ENCODE assay signal across 1 cellular context in genomic region chr12:62799126-62799736, GRCh38.
TF ChIP-seq lines count a peak whose summit lies in the region.

No MANE protein-coding gene starts in this region.

TF ChIP-seq in SK-N-SH treated with all-trans-retinoic acid at 6 μM for 48 hours, 23 proteins besides CTCF, POLR2A, EP300 and RAD21 (continued from another document):
- no peak for TF ChIP-seq CREB5 (CRISPR knock-in tag; IDR thresholded peaks at IDR 0.05; ENCODE audit: low read depth)
- TF ChIP-seq, protein P1, sequence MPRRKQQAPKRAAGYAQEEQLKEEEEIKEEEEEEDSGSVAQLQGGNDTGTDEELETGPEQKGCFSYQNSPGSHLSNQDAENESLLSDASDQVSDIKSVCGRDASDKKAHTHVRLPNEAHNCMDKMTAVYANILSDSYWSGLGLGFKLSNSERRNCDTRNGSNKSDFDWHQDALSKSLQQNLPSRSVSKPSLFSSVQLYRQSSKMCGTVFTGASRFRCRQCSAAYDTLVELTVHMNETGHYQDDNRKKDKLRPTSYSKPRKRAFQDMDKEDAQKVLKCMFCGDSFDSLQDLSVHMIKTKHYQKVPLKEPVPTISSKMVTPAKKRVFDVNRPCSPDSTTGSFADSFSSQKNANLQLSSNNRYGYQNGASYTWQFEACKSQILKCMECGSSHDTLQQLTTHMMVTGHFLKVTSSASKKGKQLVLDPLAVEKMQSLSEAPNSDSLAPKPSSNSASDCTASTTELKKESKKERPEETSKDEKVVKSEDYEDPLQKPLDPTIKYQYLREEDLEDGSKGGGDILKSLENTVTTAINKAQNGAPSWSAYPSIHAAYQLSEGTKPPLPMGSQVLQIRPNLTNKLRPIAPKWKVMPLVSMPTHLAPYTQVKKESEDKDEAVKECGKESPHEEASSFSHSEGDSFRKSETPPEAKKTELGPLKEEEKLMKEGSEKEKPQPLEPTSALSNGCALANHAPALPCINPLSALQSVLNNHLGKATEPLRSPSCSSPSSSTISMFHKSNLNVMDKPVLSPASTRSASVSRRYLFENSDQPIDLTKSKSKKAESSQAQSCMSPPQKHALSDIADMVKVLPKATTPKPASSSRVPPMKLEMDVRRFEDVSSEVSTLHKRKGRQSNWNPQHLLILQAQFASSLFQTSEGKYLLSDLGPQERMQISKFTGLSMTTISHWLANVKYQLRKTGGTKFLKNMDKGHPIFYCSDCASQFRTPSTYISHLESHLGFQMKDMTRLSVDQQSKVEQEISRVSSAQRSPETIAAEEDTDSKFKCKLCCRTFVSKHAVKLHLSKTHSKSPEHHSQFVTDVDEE (CRISPR knock-in tag; IDR thresholded peaks at IDR 0.05), result no peak
- TF ChIP-seq PPARA (CRISPR knock-in tag; IDR thresholded peaks at IDR 0.05; ENCODE audit: borderline replicate concordance), result no peak
